8 cellular contexts compared by ENCODE assay signal in genomic region chr10:32445036-32445435, GRCh38. TPM values are rescaled to one million over a fixed set of nuclear protein-coding genes. Genes with fewer than 3 reads are reported as not detected.
A peak's percentile ranks its signal among the peaks of the same experiment; 100 is the strongest.
DNase-seq lines count a peak whose midpoint lies in the region; ATAC-seq and TF ChIP-seq lines count a peak whose summit lies in the region.

No MANE protein-coding gene starts in this region.

- no peak overlapping the region for H3K18ac ChIP-seq in neuronal stem cell (ENCODE audit: low read length)

- H2BK120ac ChIP-seq in neuronal stem cell (ENCODE audit: low read depth, low read length): no peak overlapping the region

- no peak overlapping the region for H3K23ac ChIP-seq in neuronal stem cell (ENCODE audit: low read depth, low read length, poor library complexity)

- H3K27ac ChIP-seq in SU-DHL-6 (ENCODE audit: low read depth, low read length): no peak overlapping the region
- no peak overlapping the region for H3K27ac ChIP-seq in neuronal stem cell (replicated peaks; ENCODE audit: low read length)

- H3K79me1 ChIP-seq in neuronal stem cell (ENCODE audit: low read depth, low read length): no peaks in the 10 kb centered on the region

- H3K36me3 ChIP-seq in SU-DHL-6 (ENCODE audit: low read length) (no peaks in the 10 kb centered on the region), neuronal stem cell (replicated peaks in 1 of 2; ENCODE audit: control insufficient read depth in 2 of 2, insufficient read depth in 2 of 2, low read length in 2 of 2) (no peaks in the 10 kb centered on the region)

- no peak for DNase-seq in T-helper 2 cell treated with Interferon-gamma antibody and Interleukin-4, amounts not matched to agents 5 μg/mL and 100 μg/mL, for 36 hours (ENCODE audit: low spot score)
- DNase-seq in T-helper 2 cell: no peak
- peak; percentile 5 for DNase-seq in fibroblast of the aortic adventitia (ENCODE audit: low read depth)
- no peak for DNase-seq in stimulated activated naive B cell treated with anti-CD40 and anti-IgM and Interleukin-4, amounts not matched to agents 10 μg/mL and 1 μg/mL and 100 μg/mL, for 72 hours
- no peak for DNase-seq in hepatic stellate cell (ENCODE audit: low spot score)
- no peak for DNase-seq in neuronal stem cell (ENCODE audit: low spot score)
- DNase-seq in NCI-H1436 (lab: John Stamatoyannopoulos, UW): no peak

- TF ChIP-seq CTCF in SU-DHL-6 (IDR thresholded peaks at IDR 0.05; ENCODE audit: insufficient read depth, low read length, poor library complexity, severe bottlenecking) (no peak), fibroblast of the aortic adventitia (IDR thresholded peaks at IDR 0.05; ENCODE audit: insufficient read depth, low read length) (peak; percentile 19)

- H4K8ac ChIP-seq in neuronal stem cell (ENCODE audit: low read depth, low read length): no peak overlapping the region

- H4K20me1 ChIP-seq in SU-DHL-6 (ENCODE audit: low read depth, low read length): no peaks in the 10 kb centered on the region

- no peak overlapping the region for H3K4ac ChIP-seq in neuronal stem cell (ENCODE audit: low read length)

- H3K9me2 ChIP-seq in SU-DHL-6 (replicated peaks; ENCODE audit: insufficient read depth, low read length): no peaks in the 10 kb centered on the region

- H3K4me3 ChIP-seq in SU-DHL-6 (ENCODE audit: insufficient read depth, low read length, poor library complexity, severe bottlenecking) (peak overlapping the region; percentile 91), fibroblast of the aortic adventitia (ENCODE audit: low read depth, low read length) (peak overlapping the region; percentile 86), neuronal stem cell (ENCODE audit: low read length in 2 of 2) (peak overlapping the region in 1 of 2 donors; percentile 65)

- no peak overlapping the region for H3K14ac ChIP-seq in neuronal stem cell (ENCODE audit: low read length)

- H3K27me3 ChIP-seq in SU-DHL-6 (ENCODE audit: low read length) (no peaks in the 10 kb centered on the region), neuronal stem cell (ENCODE audit: control insufficient read depth in 3 of 3, insufficient read depth in 3 of 3, low read depth in 1 of 3, low read length in 3 of 3) (peaks cover 0 to 9% (median 0%) of the 10 kb centered on the region in 3 experiments)

- no peak overlapping the region for H2BK12ac ChIP-seq in neuronal stem cell (ENCODE audit: low read length)

- no peak overlapping the region for H4K91ac ChIP-seq in neuronal stem cell (ENCODE audit: low read depth, low read length, poor library complexity)

- H2AFZ ChIP-seq in SU-DHL-6 (ENCODE audit: low read depth, low read length, severe bottlenecking): peak overlapping the region; percentile 90
- no peak overlapping the region for H2AFZ ChIP-seq in neuronal stem cell (ENCODE audit: low read length)

- no CpG with 5 or more reads among the region's 4 CpGs for WGBS in neuronal stem cell (ENCODE audit: extremely low coverage in 2 of 2, insufficient read length in 2 of 2, insufficient replicate concordance in 1 of 2), 2 donors

- H3K9ac ChIP-seq in SU-DHL-6 (ENCODE audit: low read length) (peak overlapping the region; percentile 86), neuronal stem cell (ENCODE audit: low read depth, low read length, poor library complexity) (no peak overlapping the region)

- no peaks in the 10 kb centered on the region for H3K9me3 Mint-ChIP-seq in T-helper 2 cell treated with Interferon-gamma antibody and Interleukin-4, amounts not matched to agents 5 μg/mL and 100 μg/mL, for 36 hours
- no peaks in the 10 kb centered on the region for H3K9me3 Mint-ChIP-seq in stimulated activated naive B cell treated with anti-CD40 and anti-IgM and Interleukin-4, amounts not matched to agents 10 μg/mL and 1 μg/mL and 100 μg/mL, for 72 hours

- peak overlapping the region; percentile 90 for H3K4me3 Mint-ChIP-seq in T-helper 2 cell treated with Interferon-gamma antibody and Interleukin-4, amounts not matched to agents 5 μg/mL and 100 μg/mL, for 36 hours
- peak overlapping the region; percentile 46 to 95 for H3K4me3 Mint-ChIP-seq in stimulated activated naive B cell treated with anti-CD40 and anti-IgM and Interleukin-4, amounts not matched to agents 10 μg/mL and 1 μg/mL and 100 μg/mL, for 72 hours

- peak overlapping the region; percentile 52 for H3K27ac Mint-ChIP-seq in T-helper 2 cell treated with Interferon-gamma antibody and Interleukin-4, amounts not matched to agents 5 μg/mL and 100 μg/mL, for 36 hours
- H3K27ac Mint-ChIP-seq in stimulated activated naive B cell treated with anti-CD40 and anti-IgM and Interleukin-4, amounts not matched to agents 10 μg/mL and 1 μg/mL and 100 μg/mL, for 72 hours: no peak overlapping the region

- peak overlapping the region; percentile 100 for H3K4me2 ChIP-seq in SU-DHL-6 (ENCODE audit: low read depth, low read length, poor library complexity, severe bottlenecking)
- H3K4me2 ChIP-seq in neuronal stem cell (ENCODE audit: insufficient read depth, low read length, poor library complexity, severe bottlenecking): no peak overlapping the region

- ATAC-seq in stimulated activated naive B cell treated with anti-CD40 and anti-IgM and Interleukin-4, amounts not matched to agents 10 μg/mL and 1 μg/mL and 100 μg/mL, for 72 hours (replicated peaks): no peak

- H3K9me3 ChIP-seq in SU-DHL-6 (ENCODE audit: insufficient read depth, low read length) (no peaks in the 10 kb centered on the region), neuronal stem cell (replicated peaks in 1 of 2; ENCODE audit: control insufficient read depth in 2 of 2, insufficient read depth in 1 of 2, low read depth in 1 of 2, low read length in 2 of 2) (peaks cover 0 to 3% of the 10 kb centered on the region in 2 donors)

- H2AK5ac ChIP-seq in neuronal stem cell (ENCODE audit: low read depth, low read length): no peak overlapping the region

- H2BK5ac ChIP-seq in neuronal stem cell (ENCODE audit: low read length): no peak overlapping the region

- peaks cover 4% of the 10 kb centered on the region for H3K36me3 Mint-ChIP-seq in T-helper 2 cell treated with Interferon-gamma antibody and Interleukin-4, amounts not matched to agents 5 μg/mL and 100 μg/mL, for 36 hours (ENCODE audit: low read depth)
- peaks cover 5 to 8% of the 10 kb centered on the region in 2 donors for H3K36me3 Mint-ChIP-seq in stimulated activated naive B cell treated with anti-CD40 and anti-IgM and Interleukin-4, amounts not matched to agents 10 μg/mL and 1 μg/mL and 100 μg/mL, for 72 hours

- no peaks in the 10 kb centered on the region for H3F3A ChIP-seq in SU-DHL-6 (ENCODE audit: insufficient read depth)

- peaks cover 0 to 1% of the 10 kb centered on the region in 2 donors for H3K4me1 ChIP-seq in neuronal stem cell (ENCODE audit: control insufficient read depth in 2 of 2, insufficient read depth in 1 of 2, low read depth in 1 of 2, low read length in 2 of 2)

- H2BK15ac ChIP-seq in neuronal stem cell (ENCODE audit: low read length): no peak overlapping the region

- peaks cover 10% of the 10 kb centered on the region for H3K4me1 Mint-ChIP-seq in T-helper 2 cell treated with Interferon-gamma antibody and Interleukin-4, amounts not matched to agents 5 μg/mL and 100 μg/mL, for 36 hours (ENCODE audit: low read depth)
- peaks cover 4 to 8% of the 10 kb centered on the region in 2 donors for H3K4me1 Mint-ChIP-seq in stimulated activated naive B cell treated with anti-CD40 and anti-IgM and Interleukin-4, amounts not matched to agents 10 μg/mL and 1 μg/mL and 100 μg/mL, for 72 hours

- H3K27me3 Mint-ChIP-seq in T-helper 2 cell treated with Interferon-gamma antibody and Interleukin-4, amounts not matched to agents 5 μg/mL and 100 μg/mL, for 36 hours (ENCODE audit: low read depth): no peaks in the 10 kb centered on the region
- H3K27me3 Mint-ChIP-seq in stimulated activated naive B cell treated with anti-CD40 and anti-IgM and Interleukin-4, amounts not matched to agents 10 μg/mL and 1 μg/mL and 100 μg/mL, for 72 hours: peaks cover 13 to 14% of the 10 kb centered on the region in 2 donors

- peaks cover 9% of the 10 kb centered on the region; the same call in 1 of the 2 replicates for H3K79me2 ChIP-seq in SU-DHL-6 (ENCODE audit: insufficient read depth, low read length)

RNA-seq across cellular contexts. Expression of gene CCDC7, which starts 0.9 kb away (rescaled TPM):
- total RNA-seq in fibroblast of the aortic adventitia (ENCODE audit: low replicate concordance): 15.4 and 15.8 TPM in 2 replicates
- polyA plus RNA-seq in neuronal stem cell (2013, experiment 1 of 2): 0.35 TPM
- polyA plus RNA-seq in neuronal stem cell (2013, experiment 2 of 2): 0.35 TPM
